8 cellular contexts compared by ENCODE assay signal in genomic region chr17:4947010-4947410, GRCh38. TPM values are rescaled to one million over a fixed set of nuclear protein-coding genes. Genes with fewer than 3 reads are reported as not detected.
DNase-seq lines count a peak whose midpoint lies in the region; ATAC-seq lines count a peak whose summit lies in the region.

No MANE protein-coding gene starts in this region.

- peak overlapping the region; percentile 85 to 100 (median 98) for H3K4me3 ChIP-seq in BLaER1 treated with 17β-estradiol and CSF1 and Interleukin-3, amounts not matched to agents 10 nM and 100 nM
- H3K4me3 ChIP-seq in mesendoderm (ENCODE audit: low read length) = peak overlapping the region; percentile 90

- no peak overlapping the region for H2BK120ac ChIP-seq in mesendoderm (ENCODE audit: low read depth, low read length)

- ATAC-seq in GM18873 (IDR thresholded peaks at IDR 0.05; ENCODE audit: low FRiP score, unreplicated experiment) (no peak), GM18870 (IDR thresholded peaks at IDR 0.05; ENCODE audit: unreplicated experiment) (no peak), GM18907 (IDR thresholded peaks at IDR 0.05; ENCODE audit: unreplicated experiment) (no peak)

- no peak overlapping the region for H2AK5ac ChIP-seq in mesendoderm (ENCODE audit: low read length)

- peaks cover 49 to 59% (median 57%) of the 10 kb centered on the region in 11 experiments for H3K36me3 ChIP-seq in BLaER1 treated with 17β-estradiol and CSF1 and Interleukin-3, amounts not matched to agents 10 nM and 100 nM
- peaks cover 56% of the 10 kb centered on the region for H3K36me3 ChIP-seq in KOPT-K1 (ENCODE audit: insufficient read depth, low read length)
- peaks cover 17% of the 10 kb centered on the region for H3K36me3 ChIP-seq in mesendoderm (ENCODE audit: control insufficient read depth, insufficient read depth, low read length)

- peak overlapping the region in 10 of 11 experiments; percentile 93 to 99 (median 98); a peak in 21 of 22 replicates for H3K27ac ChIP-seq in BLaER1 treated with 17β-estradiol and CSF1 and Interleukin-3, amounts not matched to agents 10 nM and 100 nM
- peak overlapping the region; percentile 99 for H3K27ac ChIP-seq in KOPT-K1 (ENCODE audit: low read depth, low read length, poor library complexity, severe bottlenecking)
- peak overlapping the region; percentile 84 for H3K27ac ChIP-seq in mesendoderm (ENCODE audit: low read depth, low read length)

- H2BK15ac ChIP-seq in mesendoderm (replicated peaks; ENCODE audit: low read depth) = no peak overlapping the region

- peak overlapping the region; percentile 90 to 99 (median 98) for H3K4me2 ChIP-seq in BLaER1 treated with 17β-estradiol and CSF1 and Interleukin-3, amounts not matched to agents 10 nM and 100 nM
- peak overlapping the region; percentile 97 for H3K4me2 ChIP-seq in mesendoderm (ENCODE audit: low read length)

- H3K27me3 ChIP-seq in BLaER1 treated with 17β-estradiol and CSF1 and Interleukin-3, amounts not matched to agents 10 nM and 100 nM = no peaks in the 10 kb centered on the region
- H3K27me3 ChIP-seq in mesendoderm (ENCODE audit: insufficient read depth, low read length, poor library complexity) = no peaks in the 10 kb centered on the region

- H3K4ac ChIP-seq in mesendoderm (ENCODE audit: low read depth, low read length) = no peak overlapping the region

- no peaks in the 10 kb centered on the region for H3K9me3 ChIP-seq in BLaER1 treated with 17β-estradiol and CSF1 and Interleukin-3, amounts not matched to agents 10 nM and 100 nM (replicated peaks in 1 of 11)
- no peaks in the 10 kb centered on the region for H3K9me3 ChIP-seq in KOPT-K1 (ENCODE audit: insufficient read depth, low read length, poor library complexity, severe bottlenecking)

- no peak overlapping the region for H3K23ac ChIP-seq in mesendoderm (ENCODE audit: low read length)

- no peak overlapping the region for H2BK5ac ChIP-seq in mesendoderm (ENCODE audit: low read length)

- H3K18ac ChIP-seq in mesendoderm (ENCODE audit: low read length) = peak overlapping the region; percentile 52

- peak overlapping the region; percentile 91 to 100 (median 99) for H3K9ac ChIP-seq in BLaER1 treated with 17β-estradiol and CSF1 and Interleukin-3, amounts not matched to agents 10 nM and 100 nM
- H3K9ac ChIP-seq in mesendoderm (ENCODE audit: low read length) = peak overlapping the region; percentile 84

- WGBS in mesendoderm (ENCODE audit: extremely low coverage, insufficient coverage, low lambda C conversion rate) = no CpG with 5 or more reads among the region's 7 CpGs

- H3K4me1 ChIP-seq in BLaER1 treated with 17β-estradiol and CSF1 and Interleukin-3, amounts not matched to agents 10 nM and 100 nM = peaks cover 55 to 69% (median 66%) of the 10 kb centered on the region in 10 experiments
- H3K4me1 ChIP-seq in mesendoderm (ENCODE audit: control insufficient read depth, low read depth, low read length) = peaks cover 15% of the 10 kb centered on the region

- H4K20me1 ChIP-seq in BLaER1 treated with 17β-estradiol and CSF1 and Interleukin-3, amounts not matched to agents 10 nM and 100 nM = peaks cover 51 to 63% (median 61%) of the 10 kb centered on the region in 11 experiments

- DNase-seq in astrocyte of the hippocampus (ENCODE audit: low read depth, low spot score) (peak; percentile 48), mesendoderm (peak; percentile 30)
- no peak for DNase-seq in activated CD4-positive, alpha-beta T cell treated with anti-CD3 and anti-CD28 coated beads for 48 hours

- H4K5ac ChIP-seq in mesendoderm (ENCODE audit: low read length) = no peak overlapping the region

- H3K79me1 ChIP-seq in mesendoderm (ENCODE audit: low read length) = peaks cover 13% of the 10 kb centered on the region

- H4K8ac ChIP-seq in mesendoderm (ENCODE audit: low read depth, low read length) = no peak overlapping the region

- H3K79me2 ChIP-seq in mesendoderm (ENCODE audit: control insufficient read depth, insufficient read depth, low read length) = peaks cover 49% of the 10 kb centered on the region

- peak overlapping the region; percentile 88 for H3K56ac ChIP-seq in mesendoderm (ENCODE audit: low read length)

RNA-seq across cellular contexts. Expression of gene PFN1, which starts 1.3 kb away (rescaled TPM):
- polyA plus RNA-seq in mesendoderm (2013, experiment 1 of 2) = 2,067 TPM
- 2,097 TPM for polyA plus RNA-seq in mesendoderm (2013, experiment 2 of 2)

RNA-seq across cellular contexts. Expression of gene ENO3, which starts 3.9 kb away (rescaled TPM):
- polyA plus RNA-seq in mesendoderm (2013, experiment 1 of 2) = 8.2 TPM
- polyA plus RNA-seq in mesendoderm (2013, experiment 2 of 2) = 9.8 TPM

RNA-seq across cellular contexts. Expression of gene RNF167, which starts 6.9 kb away (rescaled TPM):
- 181 TPM for polyA plus RNA-seq in mesendoderm (2013, experiment 1 of 2)
- polyA plus RNA-seq in mesendoderm (2013, experiment 2 of 2) = 176 TPM

RNA-seq across cellular contexts. Expression of gene SLC25A11, which starts 7.2 kb away (rescaled TPM):
- polyA plus RNA-seq in mesendoderm (2013, experiment 1 of 2) = 41.8 TPM
- polyA plus RNA-seq in mesendoderm (2013, experiment 2 of 2) = 41.5 TPM

RNA-seq across cellular contexts. Expression of gene GP1BA, which starts 14.9 kb away (rescaled TPM):
- polyA plus RNA-seq in mesendoderm (2013, experiment 1 of 2) = not detected
- polyA plus RNA-seq in mesendoderm (2013, experiment 2 of 2) = not detected
